9 cellular contexts compared by ENCODE assay signal in the genomic region with DNA sequence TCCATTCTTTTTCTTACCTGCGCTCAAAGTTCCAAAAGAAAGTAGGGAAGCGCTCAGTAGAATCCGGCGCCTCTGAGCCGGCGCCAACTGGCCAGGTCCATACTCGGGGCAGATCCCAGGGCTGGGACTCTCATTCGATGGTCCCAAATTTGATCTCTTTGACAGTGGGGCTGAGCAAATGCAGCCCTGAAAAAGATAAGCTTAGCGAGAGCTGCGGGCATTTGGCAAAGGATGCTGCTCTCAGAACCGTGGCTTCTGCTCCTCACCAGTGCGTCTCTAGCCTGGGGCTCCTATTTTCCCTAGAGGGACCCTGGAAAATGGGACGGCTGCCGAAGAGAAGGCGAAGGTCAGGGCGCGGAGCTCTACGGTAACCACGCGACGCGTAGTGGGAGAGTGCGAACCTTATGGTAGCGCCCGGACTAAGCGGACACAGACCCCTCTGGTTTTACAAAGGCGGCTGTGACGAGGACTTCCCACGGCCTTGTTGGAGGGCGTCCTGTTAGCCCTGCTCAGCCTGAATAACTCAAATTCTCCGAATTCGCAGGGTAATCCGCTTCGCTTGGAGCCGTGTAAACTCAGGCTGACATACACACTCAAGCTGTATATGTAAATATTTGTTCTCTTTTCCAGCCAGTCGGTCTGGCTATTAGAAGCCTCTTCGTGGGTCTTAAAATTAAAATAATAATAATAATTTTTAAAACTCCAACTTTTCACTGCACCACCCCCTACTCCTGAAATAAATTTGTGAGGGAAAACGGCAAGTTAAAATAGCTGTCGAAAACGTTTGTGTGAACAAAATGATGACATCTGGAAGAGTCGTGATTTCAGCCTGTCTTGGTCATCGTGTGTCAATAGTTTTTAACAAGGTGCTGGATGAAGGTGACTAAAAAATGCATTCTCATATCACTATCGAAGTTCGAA. TPM values are rescaled to one million over a fixed set of nuclear protein-coding genes. Genes with fewer than 3 reads are reported as not detected.
DNase-seq lines count a peak whose midpoint lies in the region; ATAC-seq and TF ChIP-seq lines count a peak whose summit lies in the region.
"Had no signal": no experiment of that assay in that cellular context is flagged by ENCODE, and none has a peak within 500 bp of the region (broad histone marks: within the 10 kb centered on the region; RNA-seq: fewer than 3 reads in every experiment).

No MANE protein-coding gene starts in this region.

- no peak overlapping the region for H4K91ac ChIP-seq in neuronal stem cell (ENCODE audit: low read depth, low read length, poor library complexity)

- 10% methylated on average over 40 of the region's 44 CpGs for WGBS in esophagus muscularis mucosa
- no CpG with 5 or more reads among the region's 44 CpGs for WGBS in neuronal stem cell (ENCODE audit: extremely low coverage in 2 of 2, insufficient read length in 2 of 2, insufficient replicate concordance in 1 of 2), 2 donors

- no peak overlapping the region for H3K4me3 ChIP-seq in CD4-positive, CD25-positive, alpha-beta regulatory T cell (ENCODE audit: low read depth, low read length)
- H3K4me3 ChIP-seq in OCI-LY7 (ENCODE audit: low read depth, low read length, poor library complexity, severe bottlenecking): peak overlapping the region; percentile 78
- H3K4me3 ChIP-seq in esophagus muscularis mucosa: peak overlapping the region; percentile 50 to 59 (median 52)
- no peak overlapping the region for H3K4me3 ChIP-seq in neuronal stem cell (ENCODE audit: low read length in 2 of 2)

- BruUV-seq in OCI-LY7 (replicated peaks; lab: Mats Ljungman, UMichigan): no TSS peak

- H3K4me2 ChIP-seq in OCI-LY7 (ENCODE audit: low read length) (peak overlapping the region; percentile 66), neuronal stem cell (ENCODE audit: insufficient read depth, low read length, poor library complexity, severe bottlenecking) (peak overlapping the region; percentile 91)

- no peak for ATAC-seq in CD4-positive, CD25-positive, alpha-beta regulatory T cell (ENCODE audit: low read depth in 2 of 2)

- no peaks in the 10 kb centered on the region for H4K20me1 ChIP-seq in OCI-LY7 (ENCODE audit: insufficient read depth, low read length)

- no peak for TF ChIP-seq POLR2A in esophagus muscularis mucosa (IDR thresholded peaks at IDR 0.05; ENCODE audit: low read depth)

- H3K4me1 ChIP-seq in CD4-positive, CD25-positive, alpha-beta regulatory T cell (ENCODE audit: control insufficient read depth, insufficient read depth, low read length, poor library complexity, severe bottlenecking): peaks cover 13% of the 10 kb centered on the region
- peaks cover 3% of the 10 kb centered on the region for H3K4me1 ChIP-seq in OCI-LY7 (ENCODE audit: insufficient read depth, low read length, poor library complexity, severe bottlenecking)
- H3K4me1 ChIP-seq in esophagus muscularis mucosa: peaks cover 8 to 49% (median 30%) of the 10 kb centered on the region in 4 donors
- peaks cover 0 to 6% of the 10 kb centered on the region in 2 donors for H3K4me1 ChIP-seq in neuronal stem cell (ENCODE audit: control insufficient read depth in 2 of 2, insufficient read depth in 1 of 2, low read depth in 1 of 2, low read length in 2 of 2)

- intact Hi-C loops in OCI-LY7 (cut with micrococcal nuclease; ENCODE audit: unreplicated experiment) (loop anchor here (5.0 kb wide), 1 partner anchor 217 kb away; the partner anchor contains the start of gene DPY19L1), esophagus muscularis mucosa (cut with DNase I) (no loop called here)

- H3K4me1 Mint-ChIP-seq in CD4-positive, CD25-positive, alpha-beta regulatory T cell: peaks cover 12 to 34% (median 27%) of the 10 kb centered on the region in 4 donors

- POLR2A ChIA-PET in OCI-LY7 (lab: Charles Lee): interaction anchor here (0.6 kb wide), 1 partner anchor 170 kb away, joined by 6 read pairs; no protein-coding TSS in a partner anchor

- no peak overlapping the region for H2BK5ac ChIP-seq in neuronal stem cell (ENCODE audit: low read length)

- H2BK15ac ChIP-seq in neuronal stem cell (ENCODE audit: low read length): no peak overlapping the region

- H2BK12ac ChIP-seq in neuronal stem cell (ENCODE audit: low read length): no peak overlapping the region

- H3K27me3 Mint-ChIP-seq in CD4-positive, CD25-positive, alpha-beta regulatory T cell: peaks cover 88% of the 10 kb centered on the region

- H3K79me1 ChIP-seq in neuronal stem cell (ENCODE audit: low read depth, low read length): no peaks in the 10 kb centered on the region

- peaks cover 65% of the 10 kb centered on the region for H3K27me3 ChIP-seq in CD4-positive, CD25-positive, alpha-beta regulatory T cell (ENCODE audit: control insufficient read depth, insufficient read depth, low read length)
- H3K27me3 ChIP-seq in esophagus muscularis mucosa (peaks cover 4 to 100% (median 74%) of the 10 kb centered on the region in 4 donors), neuronal stem cell (ENCODE audit: control insufficient read depth in 3 of 3, insufficient read depth in 3 of 3, low read depth in 1 of 3, low read length in 3 of 3) (peaks cover 57 to 100% (median 96%) of the 10 kb centered on the region in 3 experiments)

- no peak overlapping the region for H2AK5ac ChIP-seq in neuronal stem cell (ENCODE audit: low read depth, low read length)

- H3K79me2 ChIP-seq in OCI-LY7 (ENCODE audit: insufficient read depth, low read depth, low read length): peaks cover 9% of the 10 kb centered on the region; the same call in 1 of the 2 replicates

- peaks cover 0 to 10% (median 0%) of the 10 kb centered on the region in 7 donors for H3K9me3 Mint-ChIP-seq in CD4-positive, CD25-positive, alpha-beta regulatory T cell

- H3K36me3 ChIP-seq in CD4-positive, CD25-positive, alpha-beta regulatory T cell (ENCODE audit: control insufficient read depth, insufficient read depth, low read length): no peaks in the 10 kb centered on the region
- H3K36me3 ChIP-seq in OCI-LY7 (ENCODE audit: insufficient read depth, low read length) (no peaks in the 10 kb centered on the region), esophagus muscularis mucosa (peaks cover 0 to 3% (median 0%) of the 10 kb centered on the region in 4 donors), neuronal stem cell (replicated peaks in 1 of 2; ENCODE audit: control insufficient read depth in 2 of 2, insufficient read depth in 2 of 2, low read length in 2 of 2) (no peaks in the 10 kb centered on the region)

- CTCF ChIA-PET in OCI-LY7 (lab: Charles Lee; ENCODE audit: unreplicated experiment): no interaction called here

- H3K4ac ChIP-seq in neuronal stem cell (ENCODE audit: low read length): no peak overlapping the region

- no peak overlapping the region for H3K23ac ChIP-seq in neuronal stem cell (ENCODE audit: low read depth, low read length, poor library complexity)

- no peak for TF ChIP-seq EP300 in esophagus muscularis mucosa (IDR thresholded peaks at IDR 0.05)

- no peak overlapping the region for H3K27ac Mint-ChIP-seq in CD4-positive, CD25-positive, alpha-beta regulatory T cell

- H3K9ac ChIP-seq in neuronal stem cell (ENCODE audit: low read depth, low read length, poor library complexity): no peak overlapping the region

- TF ChIP-seq CTCF in OCI-LY7 (conservative IDR thresholded peaks at IDR 0.05; ENCODE audit: low read length) (no peak), esophagus muscularis mucosa (IDR thresholded peaks at IDR 0.05) (no peak)

- no peaks in the 10 kb centered on the region for H3K9me3 ChIP-seq in CD4-positive, CD25-positive, alpha-beta regulatory T cell (ENCODE audit: control insufficient read depth in 2 of 2, low read length in 2 of 2)
- H3K9me3 ChIP-seq in OCI-LY7 (ENCODE audit: low read length) (no peaks in the 10 kb centered on the region), esophagus muscularis mucosa (no peaks in the 10 kb centered on the region), neuronal stem cell (replicated peaks in 1 of 2; ENCODE audit: control insufficient read depth in 2 of 2, insufficient read depth in 1 of 2, low read depth in 1 of 2, low read length in 2 of 2) (peaks cover 0 to 14% of the 10 kb centered on the region in 2 donors)

- no peak overlapping the region for H3K14ac ChIP-seq in neuronal stem cell (ENCODE audit: low read length)

- no peaks in the 10 kb centered on the region for H3K9me2 ChIP-seq in OCI-LY7 (ENCODE audit: insufficient read depth, low read length)

- DNase-seq in CD4-positive, CD25-positive, alpha-beta regulatory T cell: no peak
- DNase-seq in OCI-LY7 (ENCODE audit: low spot score) (no peak), esophagus muscularis mucosa (ENCODE audit: extremely low spot score) (no peak), neuronal stem cell (ENCODE audit: low spot score) (no peak), NCI-H526 (lab: John Stamatoyannopoulos, UW) (no peak), hypothalamus (lab: John Stamatoyannopoulos, UW) (no peak), NCI-H345 (lab: John Stamatoyannopoulos, UW) (no peak)
- no peak for DNase-seq in stimulated activated CD4-positive, alpha-beta T cell treated with anti-CD3 and anti-CD28 coated beads, Interleukin-4, amount 100 ng/mL, for 1 hour
- DNase-seq: NCI-H446 treated with DMSO at 0.1 percent for 48 hours had no signal

- peak overlapping the region; percentile 39 to 56 (median 52) for H3K4me3 Mint-ChIP-seq in CD4-positive, CD25-positive, alpha-beta regulatory T cell

- no peak overlapping the region for H4K8ac ChIP-seq in neuronal stem cell (ENCODE audit: low read depth, low read length)

- H3K18ac ChIP-seq in neuronal stem cell (ENCODE audit: low read length): no peak overlapping the region

- no peak overlapping the region for H2BK120ac ChIP-seq in neuronal stem cell (ENCODE audit: low read depth, low read length)

- H2AFZ ChIP-seq in OCI-LY7 (ENCODE audit: low read length): peak overlapping the region; percentile 38; the same call in 1 of the 2 replicates
- H2AFZ ChIP-seq in neuronal stem cell (ENCODE audit: low read length): peak overlapping the region; percentile 95

- no peaks in the 10 kb centered on the region for H3K36me3 Mint-ChIP-seq in CD4-positive, CD25-positive, alpha-beta regulatory T cell

- no peak overlapping the region for H3K27ac ChIP-seq in CD4-positive, CD25-positive, alpha-beta regulatory T cell (ENCODE audit: insufficient read depth, low read length, poor library complexity, severe bottlenecking)
- H3K27ac ChIP-seq in OCI-LY7 (ENCODE audit: low read depth, low read length, poor library complexity, severe bottlenecking) (no peak overlapping the region), esophagus muscularis mucosa (replicated peaks in 1 of 4) (no peak overlapping the region), neuronal stem cell (replicated peaks; ENCODE audit: low read length) (no peak overlapping the region)

RNA-seq across cellular contexts. Expression of gene TBX20, which starts 0.9 kb away (rescaled TPM):
- 1.5 TPM for total RNA-seq in CD4-positive, CD25-positive, alpha-beta regulatory T cell
- under 1 TPM in 1 of 4 donors, not detected in 3; 0.12 TPM for polyA plus RNA-seq in CD4-positive, CD25-positive, alpha-beta regulatory T cell
- total RNA-seq in OCI-LY7 (2014; rRNA removed; shearing (Covaris generic)): 2.6 and 3.0 TPM in 2 replicates
- total RNA-seq in OCI-LY7 (2022) (6.0 and 7.6 TPM in 2 replicates), esophagus muscularis mucosa (under 1 TPM in 1 of 4 donors, not detected in 3; 0.83 TPM)
- 0.03 TPM for polyA plus RNA-seq in neuronal stem cell (2013, experiment 1 of 2)
- polyA plus RNA-seq in neuronal stem cell (2013, experiment 2 of 2): 0.03 TPM

Comparison
In these comparisons a context has a peak if more than half of its experiments do, and no peak if none do; other contexts are left out.
1. H3K4me3 ChIP-seq: peak in OCI-LY7 (single experiment) and esophagus muscularis mucosa (4 of 4); none in CD4-positive, CD25-positive, alpha-beta regulatory T cell (single experiment) and neuronal stem cell (0 of 2).